8 cellular contexts compared by ENCODE assay signal in genomic region chr14:50311337-50311973, GRCh38. TPM values are rescaled to one million over a fixed set of nuclear protein-coding genes. Genes with fewer than 3 reads are reported as not detected.
A peak's percentile ranks its signal among the peaks of the same experiment; 100 is the strongest.
DNase-seq lines count a peak whose midpoint lies in the region; ATAC-seq, FAIRE-seq and TF ChIP-seq lines count a peak whose summit lies in the region.

No MANE protein-coding gene starts in this region.

- H3K36me3 ChIP-seq in HAP-1 (replicated peaks) (no peaks in the 10 kb centered on the region; the same call in 1 of the 2 replicates), SJSA1 (peaks cover 7% of the 10 kb centered on the region), parathyroid adenoma (ENCODE audit: control insufficient read depth, insufficient read depth, low read length) (no peaks in the 10 kb centered on the region)

- peak overlapping the region; percentile 95 for H2AFZ ChIP-seq in parathyroid adenoma

- H3K4me3 ChIP-seq in HAP-1 = peak overlapping the region; percentile 72
- H3K4me3 ChIP-seq in SJSA1 = peak overlapping the region; percentile 73
- H3K4me3 ChIP-seq in parathyroid adenoma (ENCODE audit: low read depth, low read length) = peak overlapping the region; percentile 73

- ATAC-seq in HG02840 (IDR thresholded peaks at IDR 0.05; ENCODE audit: low FRiP score, unreplicated experiment) = no peak

- DNase-seq in COLO829 (ENCODE audit: low spot score) (peak; percentile 36), HAP-1 (ENCODE audit: low spot score in 2 of 2) (peak; percentile 70 to 82), SJSA1 (ENCODE audit: low read depth in 1 of 2, low spot score in 2 of 2) (no peak), fibroblast of gingiva (ENCODE audit: low read depth) (peak; percentile 1), RCC 7860 (ENCODE audit: low spot score) (no peak)
- DNase-seq in central memory CD4-positive, alpha-beta T cell = no peak

- H3K79me2 ChIP-seq in parathyroid adenoma = peaks cover 18% of the 10 kb centered on the region

- H3K9me3 ChIP-seq in HAP-1 = peaks cover 3% of the 10 kb centered on the region; the same call in 1 of the 2 replicates
- H3K9me3 ChIP-seq in SJSA1 (replicated peaks) = no peaks in the 10 kb centered on the region
- no peaks in the 10 kb centered on the region for H3K9me3 ChIP-seq in parathyroid adenoma (ENCODE audit: control insufficient read depth, low read length)

- in situ Hi-C loops in HAP-1 (cut with MboI; ENCODE audit: low sequenced_read_pairs) = no loop called here

- peak; percentile 65 for TF ChIP-seq CTCF in parathyroid adenoma (IDR thresholded peaks at IDR 0.05)

- H3K27me3 ChIP-seq in HAP-1 (ENCODE audit: low read depth) (no peaks in the 10 kb centered on the region), SJSA1 (replicated peaks) (no peaks in the 10 kb centered on the region), parathyroid adenoma (ENCODE audit: control insufficient read depth, insufficient read depth, low read length) (no peaks in the 10 kb centered on the region)

- peaks cover 9% of the 10 kb centered on the region for H3K4me1 ChIP-seq in HAP-1
- H3K4me1 ChIP-seq in SJSA1 (replicated peaks) = peaks cover 11% of the 10 kb centered on the region
- H3K4me1 ChIP-seq in parathyroid adenoma = peaks cover 10% of the 10 kb centered on the region

- FAIRE-seq in RCC 7860 (lab: Jason Lieb, UNC) = no peak

- no peak overlapping the region; the same call in 1 of the 2 replicates for H3K27ac ChIP-seq in SJSA1
- peak overlapping the region; percentile 94 for H3K27ac ChIP-seq in parathyroid adenoma

- H3K4me2 ChIP-seq in parathyroid adenoma (ENCODE audit: low read length) = peak overlapping the region; percentile 92

- H3K9ac ChIP-seq in parathyroid adenoma = peak overlapping the region; percentile 44

RNA-seq across cellular contexts. Expression of gene L2HGDH, which starts 0.6 kb away (rescaled TPM):
- total RNA-seq in SJSA1 (2014; rRNA removed; shearing (Covaris generic)) = 2.4 and 4.6 TPM in 2 replicates

RNA-seq across cellular contexts. Expression of gene DMAC2L, which starts 0.7 kb away (rescaled TPM):
- total RNA-seq in SJSA1 (2014; rRNA removed; shearing (Covaris generic)) = 7.3 and 10.4 TPM in 2 replicates

Comparison
In these comparisons a context has a peak if more than half of its experiments do, and no peak if none do; other contexts are left out.
1. DNase-seq: peak in COLO829 (single experiment), HAP-1 (2 of 2) and fibroblast of gingiva (single experiment); none in SJSA1 (0 of 2), central memory CD4-positive, alpha-beta T cell (single experiment) and RCC 7860 (single experiment).
2. Peak in every context shown above with its lines, with median percentiles within 50 percentile points of each other: H3K4me3 ChIP-seq.